Comparison of ENCODE assay signal across 1 cellular context in the genomic region with DNA sequence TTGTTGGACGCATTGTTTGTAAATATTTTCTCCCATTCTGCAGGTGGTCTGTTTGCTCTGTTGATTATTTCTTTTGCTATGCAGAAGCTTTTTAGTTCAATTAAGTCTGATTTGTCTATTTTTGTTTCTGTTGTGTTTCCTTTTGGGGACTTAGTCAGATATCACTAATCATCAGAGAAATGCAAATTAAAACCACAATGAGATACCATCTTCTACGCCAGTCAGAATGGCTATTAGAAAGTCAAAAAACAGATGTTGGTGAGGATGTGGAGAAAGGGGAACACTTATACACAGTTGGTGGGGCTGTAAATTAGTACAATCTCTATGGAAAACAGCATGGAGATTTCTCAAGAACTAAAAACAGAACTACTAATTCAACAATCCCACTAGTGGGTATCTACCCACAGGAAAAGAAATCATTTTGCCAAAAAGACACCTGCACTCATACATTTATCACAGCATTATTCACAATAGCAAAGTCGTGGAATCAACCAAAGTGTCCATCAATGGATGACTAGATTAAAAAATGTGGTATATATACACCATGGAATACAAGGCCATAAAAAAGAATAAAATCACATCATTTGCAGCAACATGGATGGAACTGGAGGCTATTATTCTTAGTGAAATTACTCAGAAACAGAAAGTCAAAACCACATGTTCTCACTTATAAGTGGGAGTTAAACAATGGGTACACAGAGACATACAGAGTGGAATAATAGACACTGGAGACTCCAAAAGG.
TF ChIP-seq lines count a peak whose summit lies in the region.

No MANE protein-coding gene starts in this region.

TF ChIP-seq in GM12878, 131 proteins besides CTCF, POLR2A, EP300 and RAD21 (continued from another document):
- TF ChIP-seq, protein P1, sequence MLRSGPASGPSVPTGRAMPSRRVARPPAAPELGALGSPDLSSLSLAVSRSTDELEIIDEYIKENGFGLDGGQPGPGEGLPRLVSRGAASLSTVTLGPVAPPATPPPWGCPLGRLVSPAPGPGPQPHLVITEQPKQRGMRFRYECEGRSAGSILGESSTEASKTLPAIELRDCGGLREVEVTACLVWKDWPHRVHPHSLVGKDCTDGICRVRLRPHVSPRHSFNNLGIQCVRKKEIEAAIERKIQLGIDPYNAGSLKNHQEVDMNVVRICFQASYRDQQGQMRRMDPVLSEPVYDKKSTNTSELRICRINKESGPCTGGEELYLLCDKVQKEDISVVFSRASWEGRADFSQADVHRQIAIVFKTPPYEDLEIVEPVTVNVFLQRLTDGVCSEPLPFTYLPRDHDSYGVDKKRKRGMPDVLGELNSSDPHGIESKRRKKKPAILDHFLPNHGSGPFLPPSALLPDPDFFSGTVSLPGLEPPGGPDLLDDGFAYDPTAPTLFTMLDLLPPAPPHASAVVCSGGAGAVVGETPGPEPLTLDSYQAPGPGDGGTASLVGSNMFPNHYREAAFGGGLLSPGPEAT (IDR thresholded peaks at IDR 0.05; ENCODE audit: low read depth), result peak; percentile 57; the same call in 1 of the 2 replicates
- TF ChIP-seq BRCA1 (IDR thresholded peaks at IDR 0.05; ENCODE audit: low read depth, low read length), result no peak
- TF ChIP-seq, protein P2, sequence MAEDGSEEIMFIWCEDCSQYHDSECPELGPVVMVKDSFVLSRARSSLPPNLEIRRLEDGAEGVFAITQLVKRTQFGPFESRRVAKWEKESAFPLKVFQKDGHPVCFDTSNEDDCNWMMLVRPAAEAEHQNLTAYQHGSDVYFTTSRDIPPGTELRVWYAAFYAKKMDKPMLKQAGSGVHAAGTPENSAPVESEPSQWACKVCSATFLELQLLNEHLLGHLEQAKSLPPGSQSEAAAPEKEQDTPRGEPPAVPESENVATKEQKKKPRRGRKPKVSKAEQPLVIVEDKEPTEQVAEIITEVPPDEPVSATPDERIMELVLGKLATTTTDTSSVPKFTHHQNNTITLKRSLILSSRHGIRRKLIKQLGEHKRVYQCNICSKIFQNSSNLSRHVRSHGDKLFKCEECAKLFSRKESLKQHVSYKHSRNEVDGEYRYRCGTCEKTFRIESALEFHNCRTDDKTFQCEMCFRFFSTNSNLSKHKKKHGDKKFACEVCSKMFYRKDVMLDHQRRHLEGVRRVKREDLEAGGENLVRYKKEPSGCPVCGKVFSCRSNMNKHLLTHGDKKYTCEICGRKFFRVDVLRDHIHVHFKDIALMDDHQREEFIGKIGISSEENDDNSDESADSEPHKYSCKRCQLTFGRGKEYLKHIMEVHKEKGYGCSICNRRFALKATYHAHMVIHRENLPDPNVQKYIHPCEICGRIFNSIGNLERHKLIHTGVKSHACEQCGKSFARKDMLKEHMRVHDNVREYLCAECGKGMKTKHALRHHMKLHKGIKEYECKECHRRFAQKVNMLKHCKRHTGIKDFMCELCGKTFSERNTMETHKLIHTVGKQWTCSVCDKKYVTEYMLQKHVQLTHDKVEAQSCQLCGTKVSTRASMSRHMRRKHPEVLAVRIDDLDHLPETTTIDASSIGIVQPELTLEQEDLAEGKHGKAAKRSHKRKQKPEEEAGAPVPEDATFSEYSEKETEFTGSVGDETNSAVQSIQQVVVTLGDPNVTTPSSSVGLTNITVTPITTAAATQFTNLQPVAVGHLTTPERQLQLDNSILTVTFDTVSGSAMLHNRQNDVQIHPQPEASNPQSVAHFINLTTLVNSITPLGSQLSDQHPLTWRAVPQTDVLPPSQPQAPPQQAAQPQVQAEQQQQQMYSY (CRISPR knock-in tag; IDR thresholded peaks at IDR 0.05), result no peak
- no peak for TF ChIP-seq POLR2AphosphoS5 (IDR thresholded peaks at IDR 0.05; ENCODE audit: low read length)
- TF ChIP-seq CREB1 (IDR thresholded peaks at IDR 0.05; ENCODE audit: low read depth), result 0 out of 2 replicates have a peak, but pooled peaks have one; percentile 9
- no peak for TF ChIP-seq YBX1 (IDR thresholded peaks at IDR 0.05)
- TF ChIP-seq MEF2B (IDR thresholded peaks at IDR 0.05; ENCODE audit: partially characterized antibody, poor library complexity, severe bottlenecking), result peak; percentile 94
- TF ChIP-seq SMARCA5 (IDR thresholded peaks at IDR 0.05), result peak; percentile 75; the same call in 1 of the 2 replicates
- TF ChIP-seq, protein P3, sequence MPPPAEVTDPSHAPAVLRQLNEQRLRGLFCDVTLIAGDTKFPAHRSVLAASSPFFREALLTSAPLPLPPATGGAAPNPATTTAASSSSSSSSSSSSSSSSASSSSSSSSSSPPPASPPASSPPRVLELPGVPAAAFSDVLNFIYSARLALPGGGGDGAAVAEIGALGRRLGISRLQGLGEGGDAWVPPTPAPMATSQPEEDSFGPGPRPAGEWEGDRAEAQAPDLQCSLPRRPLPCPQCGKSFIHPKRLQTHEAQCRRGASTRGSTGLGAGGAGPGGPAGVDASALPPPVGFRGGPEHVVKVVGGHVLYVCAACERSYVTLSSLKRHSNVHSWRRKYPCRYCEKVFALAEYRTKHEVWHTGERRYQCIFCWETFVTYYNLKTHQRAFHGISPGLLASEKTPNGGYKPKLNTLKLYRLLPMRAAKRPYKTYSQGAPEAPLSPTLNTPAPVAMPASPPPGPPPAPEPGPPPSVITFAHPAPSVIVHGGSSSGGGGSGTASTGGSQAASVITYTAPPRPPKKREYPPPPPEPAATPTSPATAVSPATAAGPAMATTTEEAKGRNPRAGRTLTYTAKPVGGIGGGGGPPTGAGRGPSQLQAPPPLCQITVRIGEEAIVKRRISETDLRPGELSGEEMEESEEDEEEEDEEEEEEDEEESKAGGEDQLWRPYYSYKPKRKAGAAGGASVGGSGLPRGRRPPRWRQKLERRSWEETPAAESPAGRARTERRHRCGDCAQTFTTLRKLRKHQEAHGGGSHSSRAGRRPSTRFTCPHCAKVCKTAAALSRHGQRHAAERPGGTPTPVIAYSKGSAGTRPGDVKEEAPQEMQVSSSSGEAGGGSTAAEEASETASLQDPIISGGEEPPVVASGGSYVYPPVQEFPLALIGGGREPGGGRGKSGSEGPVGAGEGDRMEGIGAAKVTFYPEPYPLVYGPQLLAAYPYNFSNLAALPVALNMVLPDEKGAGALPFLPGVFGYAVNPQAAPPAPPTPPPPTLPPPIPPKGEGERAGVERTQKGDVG (CRISPR knock-in tag; IDR thresholded peaks at IDR 0.05), result no peak
- TF ChIP-seq, protein P4, sequence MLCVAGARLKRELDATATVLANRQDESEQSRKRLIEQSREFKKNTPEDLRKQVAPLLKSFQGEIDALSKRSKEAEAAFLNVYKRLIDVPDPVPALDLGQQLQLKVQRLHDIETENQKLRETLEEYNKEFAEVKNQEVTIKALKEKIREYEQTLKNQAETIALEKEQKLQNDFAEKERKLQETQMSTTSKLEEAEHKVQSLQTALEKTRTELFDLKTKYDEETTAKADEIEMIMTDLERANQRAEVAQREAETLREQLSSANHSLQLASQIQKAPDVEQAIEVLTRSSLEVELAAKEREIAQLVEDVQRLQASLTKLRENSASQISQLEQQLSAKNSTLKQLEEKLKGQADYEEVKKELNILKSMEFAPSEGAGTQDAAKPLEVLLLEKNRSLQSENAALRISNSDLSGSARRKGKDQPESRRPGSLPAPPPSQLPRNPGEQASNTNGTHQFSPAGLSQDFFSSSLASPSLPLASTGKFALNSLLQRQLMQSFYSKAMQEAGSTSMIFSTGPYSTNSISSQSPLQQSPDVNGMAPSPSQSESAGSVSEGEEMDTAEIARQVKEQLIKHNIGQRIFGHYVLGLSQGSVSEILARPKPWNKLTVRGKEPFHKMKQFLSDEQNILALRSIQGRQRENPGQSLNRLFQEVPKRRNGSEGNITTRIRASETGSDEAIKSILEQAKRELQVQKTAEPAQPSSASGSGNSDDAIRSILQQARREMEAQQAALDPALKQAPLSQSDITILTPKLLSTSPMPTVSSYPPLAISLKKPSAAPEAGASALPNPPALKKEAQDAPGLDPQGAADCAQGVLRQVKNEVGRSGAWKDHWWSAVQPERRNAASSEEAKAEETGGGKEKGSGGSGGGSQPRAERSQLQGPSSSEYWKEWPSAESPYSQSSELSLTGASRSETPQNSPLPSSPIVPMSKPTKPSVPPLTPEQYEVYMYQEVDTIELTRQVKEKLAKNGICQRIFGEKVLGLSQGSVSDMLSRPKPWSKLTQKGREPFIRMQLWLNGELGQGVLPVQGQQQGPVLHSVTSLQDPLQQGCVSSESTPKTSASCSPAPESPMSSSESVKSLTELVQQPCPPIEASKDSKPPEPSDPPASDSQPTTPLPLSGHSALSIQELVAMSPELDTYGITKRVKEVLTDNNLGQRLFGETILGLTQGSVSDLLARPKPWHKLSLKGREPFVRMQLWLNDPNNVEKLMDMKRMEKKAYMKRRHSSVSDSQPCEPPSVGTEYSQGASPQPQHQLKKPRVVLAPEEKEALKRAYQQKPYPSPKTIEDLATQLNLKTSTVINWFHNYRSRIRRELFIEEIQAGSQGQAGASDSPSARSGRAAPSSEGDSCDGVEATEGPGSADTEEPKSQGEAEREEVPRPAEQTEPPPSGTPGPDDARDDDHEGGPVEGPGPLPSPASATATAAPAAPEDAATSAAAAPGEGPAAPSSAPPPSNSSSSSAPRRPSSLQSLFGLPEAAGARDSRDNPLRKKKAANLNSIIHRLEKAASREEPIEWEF (IDR thresholded peaks at IDR 0.05; ENCODE audit: insufficient replicate concordance, low read depth, low read length), result peak; percentile 58
- peak; percentile 84 for TF ChIP-seq IKZF1 (conservative IDR thresholded peaks at IDR 0.05)
- TF ChIP-seq RAD51 (IDR thresholded peaks at IDR 0.05), result no peak
- TF ChIP-seq ZNF622 (IDR thresholded peaks at IDR 0.05), result no peak
- no peak for TF ChIP-seq CHD2 (IDR thresholded peaks at IDR 0.05; ENCODE audit: borderline replicate concordance, low read depth, low read length)
- TF ChIP-seq DPF2 (IDR thresholded peaks at IDR 0.05), result peak; percentile 88
- no peak for TF ChIP-seq LARP7 (IDR thresholded peaks at IDR 0.05)
- no peak for TF ChIP-seq TCF7 (IDR thresholded peaks at IDR 0.05; ENCODE audit: borderline replicate concordance)
- peak; percentile 83 for TF ChIP-seq TCF12 (IDR thresholded peaks at IDR 0.05; ENCODE audit: low read depth, low read length)
- TF ChIP-seq YY1 (IDR thresholded peaks at IDR 0.05; ENCODE audit: low read depth, low read length), result no peak
